In the genomic region with DNA sequence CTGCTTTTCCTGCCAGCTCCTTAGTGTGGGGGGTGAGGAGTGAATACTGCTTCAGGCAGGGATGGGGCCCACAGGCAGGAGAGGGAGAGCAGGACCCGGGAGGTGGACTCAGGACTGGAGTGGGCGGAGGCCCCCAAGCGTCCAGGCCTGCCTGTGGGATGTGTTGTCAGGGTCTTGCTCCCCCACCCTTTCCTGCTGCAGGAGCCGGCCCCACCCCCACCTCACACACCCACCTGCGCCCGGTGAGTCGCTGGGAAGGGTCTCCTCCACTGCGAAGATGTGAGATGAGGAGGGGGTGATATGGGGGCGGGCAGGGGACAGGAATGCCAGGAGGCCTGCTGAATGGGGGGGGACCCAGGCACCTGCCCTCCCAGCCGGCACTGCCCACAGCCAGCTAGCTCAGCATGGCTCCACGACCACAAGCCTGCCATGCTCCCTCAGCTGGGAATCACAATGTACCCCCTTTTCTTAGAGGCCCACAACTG, we compare ENCODE assay signal across 10 cellular contexts. TPM values are rescaled to one million over a fixed set of nuclear protein-coding genes. Genes with fewer than 3 reads are reported as not detected.
DNase-seq lines count a peak whose midpoint lies in the region; ATAC-seq and TF ChIP-seq lines count a peak whose summit lies in the region.
"Had no signal": no experiment of that assay in that cellular context is flagged by ENCODE, and none has a peak within 500 bp of the region (broad histone marks: within the 10 kb centered on the region; RNA-seq: fewer than 3 reads in every experiment).

No MANE protein-coding gene starts in this region.

- POLR2A ChIA-PET in T-cell (lab: Charles Lee), result interaction anchor here in 1 of 2 donors (0.7 kb wide), 1 partner anchor 199 kb away, joined by 3 read pairs; no protein-coding TSS in a partner anchor

- no peak overlapping the region for H3K27ac Mint-ChIP-seq in T-cell
- H3K27ac Mint-ChIP-seq in glutamatergic neuron (ENCODE audit: unreplicated experiment), result no peak overlapping the region

- peak overlapping the region in 2 of 3 donors; percentile 50 to 74 for H3K4me3 Mint-ChIP-seq in T-cell
- peak overlapping the region; percentile 88 for H3K4me3 Mint-ChIP-seq in glutamatergic neuron (ENCODE audit: unreplicated experiment)
- H3K4me3 Mint-ChIP-seq in activated T-cell treated with anti-CD3 and anti-CD28 coated beads, Interleukin-2, amount 50 U/mL, for 4 hours, result no peak overlapping the region

- H3K36me3 Mint-ChIP-seq in T-cell, result no peaks in the 10 kb centered on the region
- H3K36me3 Mint-ChIP-seq in glutamatergic neuron (ENCODE audit: unreplicated experiment), result no peaks in the 10 kb centered on the region
- H3K36me3 Mint-ChIP-seq in activated T-cell treated with anti-CD3 and anti-CD28 coated beads, Interleukin-2, amount 50 U/mL, for 4 hours (ENCODE audit: insufficient read depth), result no peaks in the 10 kb centered on the region

- 19 to 28% methylated on average over 11 of the region's 11 CpGs for WGBS in sigmoid colon, 2 donors

- H3K9me3 ChIP-seq in sigmoid colon, result no peaks in the 10 kb centered on the region
- H3K9me3 ChIP-seq: transverse colon had no signal

- H3K36me3 ChIP-seq in H7 (replicated peaks; ENCODE audit: control insufficient read depth, insufficient read depth, low read length), result no peaks in the 10 kb centered on the region
- H3K36me3 ChIP-seq in sigmoid colon, result no peaks in the 10 kb centered on the region
- H3K36me3 ChIP-seq: transverse colon had no signal

- TF ChIP-seq POLR2A in sigmoid colon (IDR thresholded peaks at IDR 0.05), result no peak

- H3K4me1 Mint-ChIP-seq in T-cell (peaks cover 6 to 11% (median 7%) of the 10 kb centered on the region in 3 donors), glutamatergic neuron (ENCODE audit: low read depth, unreplicated experiment) (peaks cover 24% of the 10 kb centered on the region)
- H3K4me1 Mint-ChIP-seq in activated T-cell treated with anti-CD3 and anti-CD28 coated beads, Interleukin-2, amount 50 U/mL, for 4 hours (ENCODE audit: low read depth), result peaks cover 10% of the 10 kb centered on the region

- H3K27me3 ChIP-seq in H7 (ENCODE audit: control insufficient read depth, insufficient read depth, low read length) (peaks cover 5% of the 10 kb centered on the region), sigmoid colon (peaks cover 0 to 18% (median 0%) of the 10 kb centered on the region in 3 donors)

- CTCF ChIA-PET in T-cell (lab: Charles Lee), result interaction anchor here in 1 of 2 donors (1.3 kb wide), 1 partner anchor 23 kb away, joined by 6 read pairs; no protein-coding TSS in a partner anchor

- ATAC-seq in T-cell (replicated peaks in 1 of 4) (no peak), HG03460 (IDR thresholded peaks at IDR 0.05; ENCODE audit: unreplicated experiment) (no peak)
- no peak for ATAC-seq in activated T-cell treated with anti-CD3 and anti-CD28 coated beads, Interleukin-2, amount 50 U/mL, for 4 hours

- peaks cover 0 to 23% (median 17%) of the 10 kb centered on the region in 4 donors for H3K4me1 ChIP-seq in sigmoid colon

- intact Hi-C loops in sigmoid colon (cut with DNase I), result no loop called here

- TF ChIP-seq EP300 in sigmoid colon (IDR thresholded peaks at IDR 0.05), result no peak

- H3K4me3 ChIP-seq in H7 (ENCODE audit: insufficient read depth, low read depth, low read length) (peak overlapping the region; percentile 74), sigmoid colon (peak overlapping the region in 3 of 4 donors; percentile 54 to 69 (median 54))

- H3K9me3 Mint-ChIP-seq in T-cell, result no peaks in the 10 kb centered on the region
- peaks cover 10% of the 10 kb centered on the region for H3K9me3 Mint-ChIP-seq in glutamatergic neuron (ENCODE audit: unreplicated experiment)
- no peaks in the 10 kb centered on the region for H3K9me3 Mint-ChIP-seq in activated T-cell treated with anti-CD3 and anti-CD28 coated beads, Interleukin-2, amount 50 U/mL, for 4 hours

- H3K27me3 Mint-ChIP-seq in T-cell (peaks cover 19 to 31% of the 10 kb centered on the region in 2 donors), glutamatergic neuron (ENCODE audit: unreplicated experiment) (peaks cover 12% of the 10 kb centered on the region)
- peaks cover 31% of the 10 kb centered on the region for H3K27me3 Mint-ChIP-seq in activated T-cell treated with anti-CD3 and anti-CD28 coated beads, Interleukin-2, amount 50 U/mL, for 4 hours (ENCODE audit: low read depth)

- H3K27ac ChIP-seq in sigmoid colon, result no peak overlapping the region

- TF ChIP-seq CTCF in glutamatergic neuron (IDR thresholded peaks at IDR 0.05; ENCODE audit: partially characterized antibody, unreplicated experiment), result no peak
- TF ChIP-seq CTCF in sigmoid colon (IDR thresholded peaks at IDR 0.05), result no peak

- DNase-seq in H7, result peak; percentile 81
- no peak for DNase-seq in T-cell
- no peak for DNase-seq in glutamatergic neuron
- DNase-seq in sigmoid colon, result no peak
- no peak for DNase-seq in GM03348 (ENCODE audit: low spot score)
- no peak for DNase-seq in DMS79 treated with DMSO at 0.1 percent for 48 hours (lab: John Stamatoyannopoulos, UW)
- DNase-seq in activated T-cell treated with anti-CD3 and anti-CD28 coated beads, Interleukin-2, amount 50 U/mL, for 4 hours, result no peak
- DNase-seq: effector CD8-positive, alpha-beta T cell; transverse colon had no signal

RNA-seq across cellular contexts. Expression of gene FAM171A2, which starts 1.1 kb away (rescaled TPM):
- 23.7 and 24.1 TPM in 2 replicates for total RNA-seq in H7 (2014; rRNA removed; shearing (Covaris generic))
- total RNA-seq in T-cell (1 to 10 TPM in 2 of 5 donors, under 1 TPM in 3; 0.18 to 1.5 (median 0.89) TPM), glutamatergic neuron (ENCODE audit: unreplicated experiment) (81.3 TPM), sigmoid colon (1 to 10 TPM in 3 of 4 donors, under 1 TPM in 1; 0.66 to 1.7 (median 1.5) TPM)
- under 1 TPM in 1 of 3 donors, not detected in 2; 0.67 TPM for polyA plus RNA-seq in sigmoid colon
- total RNA-seq in activated T-cell treated with anti-CD3 and anti-CD28 coated beads, Interleukin-2, amount 50 U/mL, for 4 hours, result under 1 TPM; 0.24 to 0.33 (median 0.27) TPM

RNA-seq across cellular contexts. Expression of gene GRN, which starts 17.4 kb away (rescaled TPM):
- 122 and 161 TPM in 2 replicates for total RNA-seq in H7 (2014; rRNA removed; shearing (Covaris generic))
- total RNA-seq in T-cell (10 to 100 TPM; 21.0 to 48.3 (median 40.1) TPM), glutamatergic neuron (ENCODE audit: unreplicated experiment) (88.7 TPM), sigmoid colon (100 to 1,000 TPM; 141 to 245 (median 171) TPM)
- 100 to 1,000 TPM in 2 of 3 donors, 10 to 100 TPM in 1; 69.7 to 245 (median 218) TPM for polyA plus RNA-seq in sigmoid colon
- total RNA-seq in activated T-cell treated with anti-CD3 and anti-CD28 coated beads, Interleukin-2, amount 50 U/mL, for 4 hours, result 10 to 100 TPM; 32.0 to 39.5 (median 36.5) TPM

RNA-seq across cellular contexts. Expression of gene ITGA2B, which starts 26.9 kb away (rescaled TPM):
- 6.2 and 11.4 TPM in 2 replicates for total RNA-seq in H7 (2014; rRNA removed; shearing (Covaris generic))
- total RNA-seq in T-cell (1 to 10 TPM in 3 of 5 donors, under 1 TPM in 2; 0.41 to 3.9 (median 1.1) TPM), glutamatergic neuron (ENCODE audit: unreplicated experiment) (7.1 TPM), sigmoid colon (under 1 TPM in 3 of 4 donors, not detected in 1; 0.27 to 0.36 (median 0.33) TPM)
- under 1 TPM in 1 of 3 donors, not detected in 2; 0.35 TPM for polyA plus RNA-seq in sigmoid colon
- total RNA-seq in activated T-cell treated with anti-CD3 and anti-CD28 coated beads, Interleukin-2, amount 50 U/mL, for 4 hours, result 1 to 10 TPM in 2 of 3 donors, under 1 TPM in 1; 0.90 to 1.8 (median 1.1) TPM

RNA-seq across cellular contexts. Expression of gene SLC25A39, which starts 37.9 kb away (rescaled TPM):
- 281 and 295 TPM in 2 replicates for total RNA-seq in H7 (2014; rRNA removed; shearing (Covaris generic))
- total RNA-seq in T-cell, result 100 to 1,000 TPM in 3 of 5 donors, 10 to 100 TPM in 2; 78.6 to 108 (median 104) TPM
- 104 TPM for total RNA-seq in glutamatergic neuron (ENCODE audit: unreplicated experiment)
- 10 to 100 TPM; 39.0 to 51.8 (median 43.3) TPM for total RNA-seq in sigmoid colon
- 100 to 1,000 TPM; 121 to 163 (median 136) TPM for polyA plus RNA-seq in sigmoid colon
- 100 to 1,000 TPM; 211 to 248 (median 211) TPM for total RNA-seq in activated T-cell treated with anti-CD3 and anti-CD28 coated beads, Interleukin-2, amount 50 U/mL, for 4 hours

RNA-seq across cellular contexts. Expression of gene RUNDC3A, which starts 54.1 kb away (rescaled TPM):
- total RNA-seq in H7 (2014; rRNA removed; shearing (Covaris generic)), result 5.1 and 5.7 TPM in 2 replicates
- total RNA-seq in T-cell (under 1 TPM in 3 of 5 donors, not detected in 2; 0.38 to 0.65 (median 0.41) TPM), glutamatergic neuron (ENCODE audit: unreplicated experiment) (282 TPM), sigmoid colon (10 to 100 TPM in 1 of 4 donors, 1 to 10 TPM in 3; 1.2 to 10.5 (median 6.0) TPM)
- polyA plus RNA-seq in sigmoid colon, result 1 to 10 TPM in 2 of 3 donors, under 1 TPM in 1; 0.46 to 2.5 (median 1.2) TPM
- under 1 TPM in 2 of 3 donors, not detected in 1; 0.18 to 0.26 TPM for total RNA-seq in activated T-cell treated with anti-CD3 and anti-CD28 coated beads, Interleukin-2, amount 50 U/mL, for 4 hours
